ENCODE assay signal across 3 cellular contexts in genomic region chr5:16891043-16891442, GRCh38.
TF ChIP-seq lines count a peak whose summit lies in the region.

No MANE protein-coding gene starts in this region.

TF ChIP-seq in liver, 16 proteins besides CTCF, POLR2A, EP300 and RAD21:
- TF ChIP-seq, protein P1, sequence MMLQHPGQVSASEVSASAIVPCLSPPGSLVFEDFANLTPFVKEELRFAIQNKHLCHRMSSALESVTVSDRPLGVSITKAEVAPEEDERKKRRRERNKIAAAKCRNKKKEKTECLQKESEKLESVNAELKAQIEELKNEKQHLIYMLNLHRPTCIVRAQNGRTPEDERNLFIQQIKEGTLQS (IDR thresholded peaks at IDR 0.05): no peak
- TF ChIP-seq HNF4A (conservative IDR thresholded peaks at IDR 0.05) (no peak), GABPA (IDR thresholded peaks at IDR 0.05 in 1 of 2, conservative IDR thresholded peaks at IDR 0.05 in 1 of 2) (no peak), NR2F2 (IDR thresholded peaks at IDR 0.05) (peak; percentile 42), FOXA1 (IDR thresholded peaks at IDR 0.05) (no peak), JUND (IDR thresholded peaks at IDR 0.05) (no peak)
- TF ChIP-seq, protein P2, sequence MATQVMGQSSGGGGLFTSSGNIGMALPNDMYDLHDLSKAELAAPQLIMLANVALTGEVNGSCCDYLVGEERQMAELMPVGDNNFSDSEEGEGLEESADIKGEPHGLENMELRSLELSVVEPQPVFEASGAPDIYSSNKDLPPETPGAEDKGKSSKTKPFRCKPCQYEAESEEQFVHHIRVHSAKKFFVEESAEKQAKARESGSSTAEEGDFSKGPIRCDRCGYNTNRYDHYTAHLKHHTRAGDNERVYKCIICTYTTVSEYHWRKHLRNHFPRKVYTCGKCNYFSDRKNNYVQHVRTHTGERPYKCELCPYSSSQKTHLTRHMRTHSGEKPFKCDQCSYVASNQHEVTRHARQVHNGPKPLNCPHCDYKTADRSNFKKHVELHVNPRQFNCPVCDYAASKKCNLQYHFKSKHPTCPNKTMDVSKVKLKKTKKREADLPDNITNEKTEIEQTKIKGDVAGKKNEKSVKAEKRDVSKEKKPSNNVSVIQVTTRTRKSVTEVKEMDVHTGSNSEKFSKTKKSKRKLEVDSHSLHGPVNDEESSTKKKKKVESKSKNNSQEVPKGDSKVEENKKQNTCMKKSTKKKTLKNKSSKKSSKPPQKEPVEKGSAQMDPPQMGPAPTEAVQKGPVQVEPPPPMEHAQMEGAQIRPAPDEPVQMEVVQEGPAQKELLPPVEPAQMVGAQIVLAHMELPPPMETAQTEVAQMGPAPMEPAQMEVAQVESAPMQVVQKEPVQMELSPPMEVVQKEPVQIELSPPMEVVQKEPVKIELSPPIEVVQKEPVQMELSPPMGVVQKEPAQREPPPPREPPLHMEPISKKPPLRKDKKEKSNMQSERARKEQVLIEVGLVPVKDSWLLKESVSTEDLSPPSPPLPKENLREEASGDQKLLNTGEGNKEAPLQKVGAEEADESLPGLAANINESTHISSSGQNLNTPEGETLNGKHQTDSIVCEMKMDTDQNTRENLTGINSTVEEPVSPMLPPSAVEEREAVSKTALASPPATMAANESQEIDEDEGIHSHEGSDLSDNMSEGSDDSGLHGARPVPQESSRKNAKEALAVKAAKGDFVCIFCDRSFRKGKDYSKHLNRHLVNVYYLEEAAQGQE (IDR thresholded peaks at IDR 0.05): no peak
TF ChIP-seq in liver: peak in this region for 1.

TF ChIP-seq in HepG2, 621 proteins besides CTCF, POLR2A, EP300 and RAD21:
- TF ChIP-seq ZNF468 (CRISPR knock-in tag; IDR thresholded peaks at IDR 0.05): no peak

TF ChIP-seq in WTC11, 78 proteins besides CTCF, POLR2A, EP300 and RAD21:
- TF ChIP-seq NFE2L1 (CRISPR knock-in tag; IDR thresholded peaks at IDR 0.05): no peak
- no peak for TF ChIP-seq FOXP4 (CRISPR knock-in tag; IDR thresholded peaks at IDR 0.05)
- TF ChIP-seq ERG (CRISPR knock-in tag; IDR thresholded peaks at IDR 0.05): no peak
- TF ChIP-seq ZNF219 (CRISPR knock-in tag; IDR thresholded peaks at IDR 0.05; ENCODE audit: borderline replicate concordance): no peak
- TF ChIP-seq CREB1 (CRISPR knock-in tag; IDR thresholded peaks at IDR 0.05): no peak
- no peak for TF ChIP-seq STAT6 (CRISPR knock-in tag; conservative IDR thresholded peaks at IDR 0.05; ENCODE audit: low read depth)
TF ChIP-seq in WTC11: peak in this region for 0.
